ENCODE assay signal across 10 cellular contexts in the genomic region with DNA sequence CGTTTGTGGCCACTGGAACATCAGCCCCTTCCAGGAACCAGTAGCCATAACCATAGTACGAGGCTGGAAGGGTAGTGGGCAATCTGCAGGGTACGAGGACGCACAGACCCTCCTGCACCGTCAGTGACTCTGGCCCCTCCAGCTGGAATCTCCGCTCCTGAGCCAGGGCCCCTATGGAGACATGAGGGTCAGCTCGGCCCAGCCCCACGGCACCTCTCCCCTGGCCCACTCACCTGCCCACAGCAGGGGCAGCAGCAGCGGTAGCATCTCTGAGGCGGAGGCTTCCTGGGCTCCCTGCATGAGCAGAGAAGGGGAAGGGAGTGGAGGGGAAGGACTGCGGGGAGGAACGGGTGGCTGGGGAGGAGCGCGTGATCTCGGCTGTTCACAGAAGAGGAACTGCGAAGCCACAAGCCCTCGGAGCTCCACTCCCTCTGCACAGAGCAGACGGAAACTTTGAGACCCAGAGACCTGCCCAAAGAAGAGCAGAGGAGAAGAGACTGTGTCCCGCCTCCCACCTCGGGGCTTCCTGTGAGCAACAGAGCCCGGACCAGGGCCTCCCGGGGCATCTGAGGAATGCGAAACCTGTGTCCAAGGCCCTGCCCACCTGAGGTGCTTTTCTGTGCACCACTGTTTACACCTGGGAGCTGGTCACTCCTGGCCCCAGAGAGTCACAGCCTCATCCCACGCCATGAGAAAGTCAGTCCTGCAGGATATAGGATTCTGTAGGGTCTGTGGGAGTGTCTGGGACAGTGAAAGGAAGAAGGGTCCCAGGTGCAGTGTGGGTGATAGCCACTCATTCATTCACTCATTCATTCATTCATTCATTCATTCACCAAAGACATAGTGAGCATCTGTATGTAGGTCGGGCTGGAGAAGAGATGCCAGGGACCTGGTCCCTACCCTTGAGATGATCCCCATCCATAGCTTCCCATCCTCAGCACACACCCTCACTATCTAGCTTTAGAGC. TPM values are rescaled to one million over a fixed set of nuclear protein-coding genes. Genes with fewer than 3 reads are reported as not detected.
A peak's percentile ranks its signal among the peaks of the same experiment; 100 is the strongest.
DNase-seq lines count a peak whose midpoint lies in the region; ATAC-seq, FAIRE-seq and TF ChIP-seq lines count a peak whose summit lies in the region.
"Had no signal": no experiment of that assay in that cellular context is flagged by ENCODE, and none has a peak within 500 bp of the region (broad histone marks: within the 10 kb centered on the region; RNA-seq: fewer than 3 reads in every experiment).

A gene (minus strand): TSS at position 322 of the 967 bp plus-strand sequence. CDS start 22 bp downstream, at position 300.

- FAIRE-seq in frontal cortex (lab: Jason Lieb, UNC), result no peak

- TF ChIP-seq CTCF in right atrium auricular region (IDR thresholded peaks at IDR 0.05) (no peak), Loucy (conservative IDR thresholded peaks at IDR 0.05; ENCODE audit: low read length) (no peak), tibial nerve (IDR thresholded peaks at IDR 0.05) (no peak), mammary epithelial cell (conservative IDR thresholded peaks at IDR 0.05 in 1 of 2, IDR thresholded peaks at IDR 0.05 in 1 of 2; ENCODE audit: extremely low read depth in 1 of 2, insufficient read depth in 1 of 2, low read depth in 1 of 2, low read length in 2 of 2) (no peak)

- TF ChIP-seq POLR2A in tibial nerve (IDR thresholded peaks at IDR 0.05), result no peak

- H3K27me3 ChIP-seq in right atrium auricular region, result no peaks in the 10 kb centered on the region
- no peaks in the 10 kb centered on the region for H3K27me3 ChIP-seq in Loucy (ENCODE audit: insufficient read depth, low read length, poor library complexity, severe bottlenecking)
- no peaks in the 10 kb centered on the region for H3K27me3 ChIP-seq in tibial nerve
- H3K27me3 ChIP-seq in mammary epithelial cell (ENCODE audit: insufficient read depth, low read length), result no peaks in the 10 kb centered on the region
- H3K27me3 ChIP-seq: thyroid gland had no signal

- H2AFZ ChIP-seq in Loucy (ENCODE audit: low read length) (peak within 1 kb of the TSS; percentile 43; the same call in 1 of the 2 replicates), mammary epithelial cell (ENCODE audit: low read depth, low read length) (no peak within 1 kb of the TSS)

- H4K20me1 ChIP-seq in Loucy (ENCODE audit: insufficient read depth, low read length, poor library complexity, severe bottlenecking) (no peaks in the 10 kb centered on the region), mammary epithelial cell (ENCODE audit: insufficient read depth, low read length) (no peaks in the 10 kb centered on the region)

- H3K4me2 ChIP-seq in Loucy (ENCODE audit: low read depth, low read length, poor library complexity, severe bottlenecking), result peak within 1 kb of the TSS; percentile 65
- H3K4me2 ChIP-seq in mammary epithelial cell (ENCODE audit: insufficient read depth, low read depth, low read length), result no peak within 1 kb of the TSS

- DNase-seq in Right ventricle myocardium inferior (ENCODE audit: missing footprints) (peak; percentile 78), right atrium auricular region (ENCODE audit: low spot score) (no peak), head of caudate nucleus (peak in 39 of 42 donors; percentile 10 to 74 (median 47)), tibial nerve (ENCODE audit: low spot score in 2 of 2) (peak; percentile 17 to 44), mammary epithelial cell (no peak), frontal cortex (ENCODE audit: low spot score in 2 of 2) (no peak)

- H3K9me3 ChIP-seq in right atrium auricular region, result peaks cover 0 to 15% of the 10 kb centered on the region in 2 donors
- no peaks in the 10 kb centered on the region for H3K9me3 ChIP-seq in Loucy (ENCODE audit: insufficient read depth, low read depth, low read length)
- peaks cover 0 to 3% (median 0%) of the 10 kb centered on the region in 4 donors for H3K9me3 ChIP-seq in tibial nerve
- H3K9me3 ChIP-seq in mammary epithelial cell (replicated peaks; ENCODE audit: insufficient read depth, low read length), result no peaks in the 10 kb centered on the region
- H3K9me3 ChIP-seq: thyroid gland had no signal

- CTCF ChIA-PET in mammary epithelial cell (lab: Charles Lee; ENCODE audit: low non-redundant PET), result no interaction called here

- no peaks in the 10 kb centered on the region for H3K36me3 ChIP-seq in right atrium auricular region
- H3K36me3 ChIP-seq in Loucy (ENCODE audit: insufficient read depth, low read length), result no peaks in the 10 kb centered on the region
- no peaks in the 10 kb centered on the region for H3K36me3 ChIP-seq in tibial nerve
- H3K36me3 ChIP-seq in mammary epithelial cell (ENCODE audit: insufficient read depth, low read length), result no peaks in the 10 kb centered on the region
- H3K36me3 ChIP-seq: thyroid gland had no signal

- no peak for TF ChIP-seq EP300 in tibial nerve (IDR thresholded peaks at IDR 0.05)

- H3K4me3 ChIP-seq in right atrium auricular region, result no peak within 1 kb of the TSS
- H3K4me3 ChIP-seq in Loucy (ENCODE audit: low read length, poor library complexity, severe bottlenecking), result peak within 1 kb of the TSS; percentile 51
- H3K4me3 ChIP-seq in tibial nerve, result peak within 1 kb of the TSS in 1 of 4 donors; percentile 26
- no peak within 1 kb of the TSS for H3K4me3 ChIP-seq in mammary epithelial cell (replicated peaks in 1 of 3; ENCODE audit: insufficient read depth in 1 of 3, low read depth in 2 of 3, low read length in 3 of 3)
- H3K4me3 ChIP-seq: thyroid gland had no signal

- H3K27ac ChIP-seq in right atrium auricular region, result no peak within 1 kb of the TSS
- H3K27ac ChIP-seq in tibial nerve, result no peak within 1 kb of the TSS
- H3K27ac ChIP-seq in mammary epithelial cell (ENCODE audit: insufficient read depth, low read depth, low read length), result no peak within 1 kb of the TSS
- H3K27ac ChIP-seq: thyroid gland had no signal

- no TSS peak for BruUV-seq in mammary epithelial cell (replicated peaks; lab: Mats Ljungman, UMichigan)

- no peaks in the 10 kb centered on the region for H3F3A ChIP-seq in Loucy (ENCODE audit: low read depth)

- 30 to 41% methylated on average over 18 to 20 of the region's 25 CpGs for WGBS in tibial nerve, 2 donors
- WGBS in mammary epithelial cell (ENCODE audit: low coverage, missing lambda C conversion rate), result 53% methylated on average over 10 of the region's 25 CpGs

- H3K9me2 ChIP-seq in Loucy (replicated peaks; ENCODE audit: low read depth, low read length), result no peaks in the 10 kb centered on the region

- no peaks in the 10 kb centered on the region for H3K4me1 ChIP-seq in right atrium auricular region
- peaks cover 13% of the 10 kb centered on the region for H3K4me1 ChIP-seq in Loucy (ENCODE audit: insufficient read depth, low read length, poor library complexity, severe bottlenecking)
- no peaks in the 10 kb centered on the region for H3K4me1 ChIP-seq in tibial nerve
- no peaks in the 10 kb centered on the region for H3K4me1 ChIP-seq in mammary epithelial cell (ENCODE audit: insufficient read depth, low read length)
- H3K4me1 ChIP-seq: thyroid gland had no signal

- no peaks in the 10 kb centered on the region for H3K79me2 ChIP-seq in Loucy (ENCODE audit: insufficient read depth, low read length)
- no peaks in the 10 kb centered on the region for H3K79me2 ChIP-seq in mammary epithelial cell (ENCODE audit: insufficient read depth, low read length)

- peak within 1 kb of the TSS; percentile 30 for H3K9ac ChIP-seq in Loucy (ENCODE audit: low read depth, low read length, poor library complexity, severe bottlenecking)
- H3K9ac ChIP-seq in mammary epithelial cell (ENCODE audit: insufficient read depth, low read length), result no peak within 1 kb of the TSS

- intact Hi-C loops in Right ventricle myocardium inferior (cut with DNase I) (no loop called here), head of caudate nucleus (cut with DNase I) (no loop called here), mammary epithelial cell (cut with micrococcal nuclease) (no loop called here)

- dilution Hi-C loops in mammary epithelial cell (cut with HindIII; ENCODE audit: low sequenced_read_pairs), result no loop called here

- in situ Hi-C loops in mammary epithelial cell (cut with MboI; ENCODE audit: low sequenced_read_pairs in 2 of 2), result no loop called here

- ATAC-seq in Right ventricle myocardium inferior, result peak; percentile 76
- ATAC-seq in HG03097 (IDR thresholded peaks at IDR 0.05; ENCODE audit: low FRiP score, unreplicated experiment), result no peak

RNA-seq across cellular contexts. Expression of the gene that starts here (rescaled TPM):
- total RNA-seq in Right ventricle myocardium inferior (0.24 TPM), right atrium auricular region (under 1 TPM; 0.16 to 0.44 TPM), tibial nerve (1 to 10 TPM in 1 of 4 donors, under 1 TPM in 3; 0.44 to 1.5 (median 0.59) TPM), mammary epithelial cell (not detected), frontal cortex (not detected)
- polyA plus RNA-seq in mammary epithelial cell, result not detected
- polyA minus RNA-seq in mammary epithelial cell, result not detected
- total RNA-seq: NCI-H460, thyroid gland had no signal

Comparison
In these comparisons a context has a peak if more than half of its experiments do, and no peak if none do; other contexts are left out.
1. Peak in DNase-seq and ATAC-seq in Right ventricle myocardium inferior; RNA of the gene not detected or under 1 TPM.
2. DNase-seq: peak in head of caudate nucleus (39 of 42) and tibial nerve (2 of 2); none in right atrium auricular region (single experiment), mammary epithelial cell (single experiment) and frontal cortex (0 of 2).